In the genomic region with DNA sequence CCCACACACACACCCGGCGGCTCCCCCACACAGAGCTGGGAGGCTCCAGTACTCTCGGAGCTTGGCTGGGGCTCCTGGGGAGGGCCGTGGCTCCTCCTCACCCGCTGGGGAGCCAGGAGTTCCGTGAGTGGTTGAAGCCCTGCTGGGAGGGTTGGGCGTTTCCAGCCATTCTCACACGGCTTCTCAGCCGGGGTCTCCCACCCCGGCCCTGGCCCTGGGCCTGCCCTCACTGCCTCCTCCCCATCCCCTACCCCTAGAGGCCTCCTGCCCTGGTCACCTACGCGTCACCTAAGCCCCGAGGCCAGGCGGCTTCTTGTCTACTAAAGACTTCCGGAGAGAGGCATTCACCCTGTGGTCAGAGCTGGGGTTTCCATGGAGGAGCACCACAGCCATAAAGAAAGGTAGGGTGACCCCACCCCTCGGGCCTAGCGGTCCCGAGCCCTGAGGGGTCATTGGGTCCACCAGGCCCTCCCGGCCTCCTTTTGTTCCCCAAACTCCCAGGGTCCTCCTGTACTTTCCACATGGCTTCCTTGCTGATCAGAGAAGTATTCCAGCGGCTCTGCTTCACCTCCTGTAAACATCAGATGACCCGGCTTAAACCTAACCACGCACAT, we compare ENCODE assay signal across 1 cellular context.
A peak's percentile ranks its signal among the peaks of the same experiment; 100 is the strongest.
TF ChIP-seq lines count a peak whose summit lies in the region.

No MANE protein-coding gene starts in this region.

TF ChIP-seq in HepG2, 621 proteins besides CTCF, POLR2A, EP300 and RAD21 (continued from another document and continues in another):
- no peak for TF ChIP-seq HNF4G (IDR thresholded peaks at IDR 0.05; ENCODE audit: borderline replicate concordance, low read depth, low read length)
- no peak; the same call in 1 of the 2 replicates for TF ChIP-seq HNF4G (CRISPR knock-in tag; IDR thresholded peaks at IDR 0.05; ENCODE audit: borderline replicate concordance, low read depth)
- TF ChIP-seq, protein P1, sequence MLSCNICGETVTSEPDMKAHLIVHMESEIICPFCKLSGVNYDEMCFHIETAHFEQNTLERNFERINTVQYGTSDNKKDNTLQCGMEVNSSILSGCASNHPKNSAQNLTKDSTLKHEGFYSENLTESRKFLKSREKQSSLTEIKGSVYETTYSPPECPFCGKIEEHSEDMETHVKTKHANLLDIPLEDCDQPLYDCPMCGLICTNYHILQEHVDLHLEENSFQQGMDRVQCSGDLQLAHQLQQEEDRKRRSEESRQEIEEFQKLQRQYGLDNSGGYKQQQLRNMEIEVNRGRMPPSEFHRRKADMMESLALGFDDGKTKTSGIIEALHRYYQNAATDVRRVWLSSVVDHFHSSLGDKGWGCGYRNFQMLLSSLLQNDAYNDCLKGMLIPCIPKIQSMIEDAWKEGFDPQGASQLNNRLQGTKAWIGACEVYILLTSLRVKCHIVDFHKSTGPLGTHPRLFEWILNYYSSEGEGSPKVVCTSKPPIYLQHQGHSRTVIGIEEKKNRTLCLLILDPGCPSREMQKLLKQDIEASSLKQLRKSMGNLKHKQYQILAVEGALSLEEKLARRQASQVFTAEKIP (CRISPR knock-in tag; IDR thresholded peaks at IDR 0.05; ENCODE audit: borderline replicate concordance): no peak
- no peak for TF ChIP-seq ATM (IDR thresholded peaks at IDR 0.05; ENCODE audit: borderline replicate concordance)
- TF ChIP-seq ZNF10 (CRISPR knock-in tag; IDR thresholded peaks at IDR 0.05; ENCODE audit: borderline replicate concordance, low read depth): 0 out of 2 replicates have a peak, but pooled peaks have one; percentile 69
- 0 out of 2 replicates have a peak, but pooled peaks have one; percentile 30 for TF ChIP-seq ZMAT3 (CRISPR knock-in tag; conservative IDR thresholded peaks at IDR 0.05)
- TF ChIP-seq EZH2 (conservative IDR thresholded peaks at IDR 0.05; ENCODE audit: low read depth, low read length): no peak
- peak; percentile 73; the same call in 1 of the 2 replicates for TF ChIP-seq ZNF747 (CRISPR knock-in tag; IDR thresholded peaks at IDR 0.05; ENCODE audit: borderline replicate concordance)
- TF ChIP-seq, protein P2, sequence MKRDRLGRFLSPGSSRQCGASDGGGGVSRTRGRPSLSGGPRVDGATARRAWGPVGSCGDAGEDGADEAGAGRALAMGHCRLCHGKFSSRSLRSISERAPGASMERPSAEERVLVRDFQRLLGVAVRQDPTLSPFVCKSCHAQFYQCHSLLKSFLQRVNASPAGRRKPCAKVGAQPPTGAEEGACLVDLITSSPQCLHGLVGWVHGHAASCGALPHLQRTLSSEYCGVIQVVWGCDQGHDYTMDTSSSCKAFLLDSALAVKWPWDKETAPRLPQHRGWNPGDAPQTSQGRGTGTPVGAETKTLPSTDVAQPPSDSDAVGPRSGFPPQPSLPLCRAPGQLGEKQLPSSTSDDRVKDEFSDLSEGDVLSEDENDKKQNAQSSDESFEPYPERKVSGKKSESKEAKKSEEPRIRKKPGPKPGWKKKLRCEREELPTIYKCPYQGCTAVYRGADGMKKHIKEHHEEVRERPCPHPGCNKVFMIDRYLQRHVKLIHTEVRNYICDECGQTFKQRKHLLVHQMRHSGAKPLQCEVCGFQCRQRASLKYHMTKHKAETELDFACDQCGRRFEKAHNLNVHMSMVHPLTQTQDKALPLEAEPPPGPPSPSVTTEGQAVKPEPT (CRISPR knock-in tag; IDR thresholded peaks at IDR 0.05; ENCODE audit: low read depth): no peak
- TF ChIP-seq ZNF136 (CRISPR knock-in tag; IDR thresholded peaks at IDR 0.05; ENCODE audit: low read depth): no peak
- TF ChIP-seq, protein P3, sequence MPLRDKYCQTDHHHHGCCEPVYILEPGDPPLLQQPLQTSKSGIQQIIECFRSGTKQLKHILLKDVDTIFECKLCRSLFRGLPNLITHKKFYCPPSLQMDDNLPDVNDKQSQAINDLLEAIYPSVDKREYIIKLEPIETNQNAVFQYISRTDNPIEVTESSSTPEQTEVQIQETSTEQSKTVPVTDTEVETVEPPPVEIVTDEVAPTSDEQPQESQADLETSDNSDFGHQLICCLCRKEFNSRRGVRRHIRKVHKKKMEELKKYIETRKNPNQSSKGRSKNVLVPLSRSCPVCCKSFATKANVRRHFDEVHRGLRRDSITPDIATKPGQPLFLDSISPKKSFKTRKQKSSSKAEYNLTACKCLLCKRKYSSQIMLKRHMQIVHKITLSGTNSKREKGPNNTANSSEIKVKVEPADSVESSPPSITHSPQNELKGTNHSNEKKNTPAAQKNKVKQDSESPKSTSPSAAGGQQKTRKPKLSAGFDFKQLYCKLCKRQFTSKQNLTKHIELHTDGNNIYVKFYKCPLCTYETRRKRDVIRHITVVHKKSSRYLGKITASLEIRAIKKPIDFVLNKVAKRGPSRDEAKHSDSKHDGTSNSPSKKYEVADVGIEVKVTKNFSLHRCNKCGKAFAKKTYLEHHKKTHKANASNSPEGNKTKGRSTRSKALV (CRISPR knock-in tag; IDR thresholded peaks at IDR 0.05): no peak
- TF ChIP-seq, protein P4, sequence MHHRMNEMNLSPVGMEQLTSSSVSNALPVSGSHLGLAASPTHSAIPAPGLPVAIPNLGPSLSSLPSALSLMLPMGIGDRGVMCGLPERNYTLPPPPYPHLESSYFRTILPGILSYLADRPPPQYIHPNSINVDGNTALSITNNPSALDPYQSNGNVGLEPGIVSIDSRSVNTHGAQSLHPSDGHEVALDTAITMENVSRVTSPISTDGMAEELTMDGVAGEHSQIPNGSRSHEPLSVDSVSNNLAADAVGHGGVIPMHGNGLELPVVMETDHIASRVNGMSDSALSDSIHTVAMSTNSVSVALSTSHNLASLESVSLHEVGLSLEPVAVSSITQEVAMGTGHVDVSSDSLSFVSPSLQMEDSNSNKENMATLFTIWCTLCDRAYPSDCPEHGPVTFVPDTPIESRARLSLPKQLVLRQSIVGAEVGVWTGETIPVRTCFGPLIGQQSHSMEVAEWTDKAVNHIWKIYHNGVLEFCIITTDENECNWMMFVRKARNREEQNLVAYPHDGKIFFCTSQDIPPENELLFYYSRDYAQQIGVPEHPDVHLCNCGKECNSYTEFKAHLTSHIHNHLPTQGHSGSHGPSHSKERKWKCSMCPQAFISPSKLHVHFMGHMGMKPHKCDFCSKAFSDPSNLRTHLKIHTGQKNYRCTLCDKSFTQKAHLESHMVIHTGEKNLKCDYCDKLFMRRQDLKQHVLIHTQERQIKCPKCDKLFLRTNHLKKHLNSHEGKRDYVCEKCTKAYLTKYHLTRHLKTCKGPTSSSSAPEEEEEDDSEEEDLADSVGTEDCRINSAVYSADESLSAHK (CRISPR knock-in tag; IDR thresholded peaks at IDR 0.05; ENCODE audit: borderline replicate concordance): no peak
- no peak; the same call in 1 of the 2 replicates for TF ChIP-seq IRX3 (CRISPR knock-in tag; IDR thresholded peaks at IDR 0.05; ENCODE audit: borderline replicate concordance, low read depth)
- TF ChIP-seq CAMTA2 (CRISPR knock-in tag; IDR thresholded peaks at IDR 0.05; ENCODE audit: borderline replicate concordance): 0 out of 2 replicates have a peak, but pooled peaks have one; percentile 13
- TF ChIP-seq MXI1 (IDR thresholded peaks at IDR 0.05; ENCODE audit: borderline replicate concordance, low read depth, low read length): peak; percentile 18; the same call in 1 of the 3 replicates
- TF ChIP-seq CHCHD3 (CRISPR knock-in tag; IDR thresholded peaks at IDR 0.05): no peak
- TF ChIP-seq TOE1 (CRISPR knock-in tag; IDR thresholded peaks at IDR 0.05): no peak
- peak; percentile 94 for TF ChIP-seq NRL (CRISPR knock-in tag; IDR thresholded peaks at IDR 0.05; ENCODE audit: borderline replicate concordance)
- TF ChIP-seq PHB2 (IDR thresholded peaks at IDR 0.05; ENCODE audit: partially characterized antibody): no peak
- TF ChIP-seq, protein P5, sequence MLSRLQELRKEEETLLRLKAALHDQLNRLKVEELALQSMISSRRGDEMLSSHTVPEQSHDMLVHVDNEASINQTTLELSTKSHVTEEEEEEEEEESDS (CRISPR knock-in tag; IDR thresholded peaks at IDR 0.05; ENCODE audit: borderline replicate concordance): no peak
- TF ChIP-seq RARA (CRISPR knock-in tag; IDR thresholded peaks at IDR 0.05): peak; percentile 84
- no peak for TF ChIP-seq SIX4 (CRISPR knock-in tag; IDR thresholded peaks at IDR 0.05)
- TF ChIP-seq, protein P6, sequence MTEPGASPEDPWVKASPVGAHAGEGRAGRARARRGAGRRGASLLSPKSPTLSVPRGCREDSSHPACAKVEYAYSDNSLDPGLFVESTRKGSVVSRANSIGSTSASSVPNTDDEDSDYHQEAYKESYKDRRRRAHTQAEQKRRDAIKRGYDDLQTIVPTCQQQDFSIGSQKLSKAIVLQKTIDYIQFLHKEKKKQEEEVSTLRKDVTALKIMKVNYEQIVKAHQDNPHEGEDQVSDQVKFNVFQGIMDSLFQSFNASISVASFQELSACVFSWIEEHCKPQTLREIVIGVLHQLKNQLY (CRISPR knock-in tag; IDR thresholded peaks at IDR 0.05): no peak
- TF ChIP-seq MIXL1 (CRISPR knock-in tag; IDR thresholded peaks at IDR 0.05): no peak
- TF ChIP-seq KLF11 (CRISPR knock-in tag; IDR thresholded peaks at IDR 0.05): no peak
- peak; percentile 58; the same call in 1 of the 2 replicates for TF ChIP-seq ZNF441 (CRISPR knock-in tag; IDR thresholded peaks at IDR 0.05; ENCODE audit: borderline replicate concordance)
- TF ChIP-seq, protein P7, sequence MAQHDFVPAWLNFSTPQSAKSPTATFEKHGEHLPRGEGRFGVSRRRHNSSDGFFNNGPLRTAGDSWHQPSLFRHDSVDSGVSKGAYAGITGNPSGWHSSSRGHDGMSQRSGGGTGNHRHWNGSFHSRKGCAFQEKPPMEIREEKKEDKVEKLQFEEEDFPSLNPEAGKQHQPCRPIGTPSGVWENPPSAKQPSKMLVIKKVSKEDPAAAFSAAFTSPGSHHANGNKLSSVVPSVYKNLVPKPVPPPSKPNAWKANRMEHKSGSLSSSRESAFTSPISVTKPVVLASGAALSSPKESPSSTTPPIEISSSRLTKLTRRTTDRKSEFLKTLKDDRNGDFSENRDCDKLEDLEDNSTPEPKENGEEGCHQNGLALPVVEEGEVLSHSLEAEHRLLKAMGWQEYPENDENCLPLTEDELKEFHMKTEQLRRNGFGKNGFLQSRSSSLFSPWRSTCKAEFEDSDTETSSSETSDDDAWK (CRISPR knock-in tag; IDR thresholded peaks at IDR 0.05): no peak
- TF ChIP-seq, protein P8, sequence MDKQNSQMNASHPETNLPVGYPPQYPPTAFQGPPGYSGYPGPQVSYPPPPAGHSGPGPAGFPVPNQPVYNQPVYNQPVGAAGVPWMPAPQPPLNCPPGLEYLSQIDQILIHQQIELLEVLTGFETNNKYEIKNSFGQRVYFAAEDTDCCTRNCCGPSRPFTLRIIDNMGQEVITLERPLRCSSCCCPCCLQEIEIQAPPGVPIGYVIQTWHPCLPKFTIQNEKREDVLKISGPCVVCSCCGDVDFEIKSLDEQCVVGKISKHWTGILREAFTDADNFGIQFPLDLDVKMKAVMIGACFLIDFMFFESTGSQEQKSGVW (CRISPR knock-in tag; IDR thresholded peaks at IDR 0.05; ENCODE audit: borderline replicate concordance): no peak
- TF ChIP-seq RFX5 (IDR thresholded peaks at IDR 0.05; ENCODE audit: low read depth, low read length): 0 out of 2 replicates have a peak, but pooled peaks have one; percentile 19
- TF ChIP-seq ZNF331 (CRISPR knock-in tag; IDR thresholded peaks at IDR 0.05): peak; percentile 40; the same call in 1 of the 2 replicates
- TF ChIP-seq NFKBIZ (CRISPR knock-in tag; IDR thresholded peaks at IDR 0.05): no peak; the same call in 1 of the 2 replicates
- TF ChIP-seq NR3C1 (CRISPR knock-in tag; IDR thresholded peaks at IDR 0.05): no peak
- TF ChIP-seq, protein P9, sequence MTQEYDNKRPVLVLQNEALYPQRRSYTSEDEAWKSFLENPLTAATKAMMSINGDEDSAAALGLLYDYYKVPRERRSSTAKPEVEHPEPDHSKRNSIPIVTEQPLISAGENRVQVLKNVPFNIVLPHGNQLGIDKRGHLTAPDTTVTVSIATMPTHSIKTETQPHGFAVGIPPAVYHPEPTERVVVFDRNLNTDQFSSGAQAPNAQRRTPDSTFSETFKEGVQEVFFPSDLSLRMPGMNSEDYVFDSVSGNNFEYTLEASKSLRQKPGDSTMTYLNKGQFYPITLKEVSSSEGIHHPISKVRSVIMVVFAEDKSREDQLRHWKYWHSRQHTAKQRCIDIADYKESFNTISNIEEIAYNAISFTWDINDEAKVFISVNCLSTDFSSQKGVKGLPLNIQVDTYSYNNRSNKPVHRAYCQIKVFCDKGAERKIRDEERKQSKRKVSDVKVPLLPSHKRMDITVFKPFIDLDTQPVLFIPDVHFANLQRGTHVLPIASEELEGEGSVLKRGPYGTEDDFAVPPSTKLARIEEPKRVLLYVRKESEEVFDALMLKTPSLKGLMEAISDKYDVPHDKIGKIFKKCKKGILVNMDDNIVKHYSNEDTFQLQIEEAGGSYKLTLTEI (CRISPR knock-in tag; conservative IDR thresholded peaks at IDR 0.05): no peak
- TF ChIP-seq FOSL1 (CRISPR knock-in tag; IDR thresholded peaks at IDR 0.05; ENCODE audit: borderline replicate concordance): no peak
- no peak for TF ChIP-seq CBX1 (IDR thresholded peaks at IDR 0.05; ENCODE audit: low read depth)
- TF ChIP-seq, protein P10, sequence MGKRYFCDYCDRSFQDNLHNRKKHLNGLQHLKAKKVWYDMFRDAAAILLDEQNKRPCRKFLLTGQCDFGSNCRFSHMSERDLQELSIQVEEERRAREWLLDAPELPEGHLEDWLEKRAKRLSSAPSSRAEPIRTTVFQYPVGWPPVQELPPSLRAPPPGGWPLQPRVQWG (CRISPR knock-in tag; IDR thresholded peaks at IDR 0.05; ENCODE audit: borderline replicate concordance, low read depth): no peak
- TF ChIP-seq ATAD3A (CRISPR knock-in tag; IDR thresholded peaks at IDR 0.05): no peak
- TF ChIP-seq, protein P11, sequence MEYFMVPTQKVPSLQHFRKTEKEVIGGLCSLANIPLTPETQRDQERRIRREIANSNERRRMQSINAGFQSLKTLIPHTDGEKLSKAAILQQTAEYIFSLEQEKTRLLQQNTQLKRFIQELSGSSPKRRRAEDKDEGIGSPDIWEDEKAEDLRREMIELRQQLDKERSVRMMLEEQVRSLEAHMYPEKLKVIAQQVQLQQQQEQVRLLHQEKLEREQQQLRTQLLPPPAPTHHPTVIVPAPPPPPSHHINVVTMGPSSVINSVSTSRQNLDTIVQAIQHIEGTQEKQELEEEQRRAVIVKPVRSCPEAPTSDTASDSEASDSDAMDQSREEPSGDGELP (IDR thresholded peaks at IDR 0.05; ENCODE audit: borderline replicate concordance, low read depth): peak; percentile 8; the same call in 1 of the 2 replicates
- TF ChIP-seq, protein P12, sequence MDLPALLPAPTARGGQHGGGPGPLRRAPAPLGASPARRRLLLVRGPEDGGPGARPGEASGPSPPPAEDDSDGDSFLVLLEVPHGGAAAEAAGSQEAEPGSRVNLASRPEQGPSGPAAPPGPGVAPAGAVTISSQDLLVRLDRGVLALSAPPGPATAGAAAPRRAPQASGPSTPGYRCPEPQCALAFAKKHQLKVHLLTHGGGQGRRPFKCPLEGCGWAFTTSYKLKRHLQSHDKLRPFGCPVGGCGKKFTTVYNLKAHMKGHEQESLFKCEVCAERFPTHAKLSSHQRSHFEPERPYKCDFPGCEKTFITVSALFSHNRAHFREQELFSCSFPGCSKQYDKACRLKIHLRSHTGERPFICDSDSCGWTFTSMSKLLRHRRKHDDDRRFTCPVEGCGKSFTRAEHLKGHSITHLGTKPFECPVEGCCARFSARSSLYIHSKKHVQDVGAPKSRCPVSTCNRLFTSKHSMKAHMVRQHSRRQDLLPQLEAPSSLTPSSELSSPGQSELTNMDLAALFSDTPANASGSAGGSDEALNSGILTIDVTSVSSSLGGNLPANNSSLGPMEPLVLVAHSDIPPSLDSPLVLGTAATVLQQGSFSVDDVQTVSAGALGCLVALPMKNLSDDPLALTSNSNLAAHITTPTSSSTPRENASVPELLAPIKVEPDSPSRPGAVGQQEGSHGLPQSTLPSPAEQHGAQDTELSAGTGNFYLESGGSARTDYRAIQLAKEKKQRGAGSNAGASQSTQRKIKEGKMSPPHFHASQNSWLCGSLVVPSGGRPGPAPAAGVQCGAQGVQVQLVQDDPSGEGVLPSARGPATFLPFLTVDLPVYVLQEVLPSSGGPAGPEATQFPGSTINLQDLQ (CRISPR knock-in tag; IDR thresholded peaks at IDR 0.05): peak; percentile 99
- peak; percentile 37 for TF ChIP-seq TBL1XR1 (IDR thresholded peaks at IDR 0.05; ENCODE audit: borderline replicate concordance, low read length, partially characterized antibody)
- TF ChIP-seq SOX6 (IDR thresholded peaks at IDR 0.05): no peak
- TF ChIP-seq SOX6 (CRISPR knock-in tag; IDR thresholded peaks at IDR 0.05): peak; percentile 74
- peak; percentile 71; the same call in 1 of the 2 replicates for TF ChIP-seq DMAP1 (CRISPR knock-in tag; IDR thresholded peaks at IDR 0.05)
